In genomic region chr11:78417175-78417887, GRCh38 we compare ENCODE assay signal across 8 cellular contexts. TPM values are rescaled to one million over a fixed set of nuclear protein-coding genes. Genes with fewer than 3 reads are reported as not detected.
DNase-seq lines count a peak whose midpoint lies in the region; ATAC-seq and TF ChIP-seq lines count a peak whose summit lies in the region.

GAB2 (minus strand) TSS chr11:78417820; CDS start chr11:78417720, 100 bp downstream.

- H3K27me3 ChIP-seq in esophagus muscularis mucosa = no peaks in the 10 kb centered on the region

- peak; percentile 53 for TF ChIP-seq POLR2A in esophagus muscularis mucosa (IDR thresholded peaks at IDR 0.05; ENCODE audit: low read depth)

- H3K36me3 ChIP-seq in esophagus muscularis mucosa = no peaks in the 10 kb centered on the region

- peaks cover 22 to 23% of the 10 kb centered on the region in 2 donors for H3K4me1 Mint-ChIP-seq in natural killer cell treated with Interleukin-12 subunit alpha and Interleukin-12 subunit beta and Interleukin-15 and Interleukin-18, amount 100 ng/mL, for 72 hours (ENCODE audit: low read depth in 2 of 2)

- H3K27ac Mint-ChIP-seq in natural killer cell treated with Interleukin-12 subunit alpha and Interleukin-12 subunit beta and Interleukin-15 and Interleukin-18, amount 100 ng/mL, for 72 hours = peak within 1 kb of the TSS; percentile 69 to 71

- TF ChIP-seq CTCF in esophagus muscularis mucosa (IDR thresholded peaks at IDR 0.05) = no peak

- 0% methylated on average over 1 of the region's 93 CpGs for WGBS in esophagus muscularis mucosa

- H3K27ac ChIP-seq in esophagus muscularis mucosa (replicated peaks in 1 of 4) = peak within 1 kb of the TSS; percentile 96 to 99 (median 99)

- H3K9me3 Mint-ChIP-seq in natural killer cell treated with Interleukin-12 subunit alpha and Interleukin-12 subunit beta and Interleukin-15 and Interleukin-18, amount 100 ng/mL, for 72 hours = no peaks in the 10 kb centered on the region

- H3K4me3 ChIP-seq in esophagus muscularis mucosa = peak within 1 kb of the TSS; percentile 82 to 100 (median 94)

- peak within 1 kb of the TSS; percentile 93 for H3K4me3 Mint-ChIP-seq in natural killer cell treated with Interleukin-12 subunit alpha and Interleukin-12 subunit beta and Interleukin-15 and Interleukin-18, amount 100 ng/mL, for 72 hours

- peak; percentile 18 for ATAC-seq in HG03432 (IDR thresholded peaks at IDR 0.05; ENCODE audit: unreplicated experiment)
- no peak for ATAC-seq in natural killer cell treated with Interleukin-12 subunit alpha and Interleukin-12 subunit beta and Interleukin-15 and Interleukin-18, amount 100 ng/mL, for 72 hours

- peaks cover 27 to 34% of the 10 kb centered on the region in 2 donors for H3K27me3 Mint-ChIP-seq in natural killer cell treated with Interleukin-12 subunit alpha and Interleukin-12 subunit beta and Interleukin-15 and Interleukin-18, amount 100 ng/mL, for 72 hours

- no peaks in the 10 kb centered on the region for H3K9me3 ChIP-seq in esophagus muscularis mucosa

- DNase-seq in activated gamma-delta T cell treated with Interleukin-2 at 50 U/mL for 16 hours (peak; percentile 20), activated gamma-delta T cell (lab: John Stamatoyannopoulos, UW) (no peak), esophagus muscularis mucosa (ENCODE audit: extremely low spot score) (no peak), 8988T (no peak), CD1c-positive myeloid dendritic cell (ENCODE audit: extremely low spot score) (no peak)
- DNase-seq in activated CD4-positive, alpha-beta T cell treated with anti-CD3 and anti-CD28 coated beads for 4 hours = peak; percentile 20 to 35
- no peak for DNase-seq in natural killer cell treated with Interleukin-12 subunit alpha and Interleukin-12 subunit beta and Interleukin-15 and Interleukin-18, amount 100 ng/mL, for 72 hours (ENCODE audit: low spot score)

- TF ChIP-seq EP300 in esophagus muscularis mucosa (IDR thresholded peaks at IDR 0.05) = no peak

- intact Hi-C loops in esophagus muscularis mucosa (cut with DNase I) = loop anchor here (2.0 to 5.0 kb wide), 4 partner anchors 105 to 280 kb away; partner anchors contain the start of gene ALG8

- no peaks in the 10 kb centered on the region for H3K36me3 Mint-ChIP-seq in natural killer cell treated with Interleukin-12 subunit alpha and Interleukin-12 subunit beta and Interleukin-15 and Interleukin-18, amount 100 ng/mL, for 72 hours

- H3K4me1 ChIP-seq in esophagus muscularis mucosa = peaks cover 36 to 50% (median 40%) of the 10 kb centered on the region in 4 donors

RNA-seq across cellular contexts. Expression of gene GAB2, which starts in this region (rescaled TPM):
- 10 to 100 TPM; 18.0 to 42.4 (median 26.0) TPM for total RNA-seq in esophagus muscularis mucosa
- total RNA-seq in natural killer cell treated with Interleukin-12 subunit alpha and Interleukin-12 subunit beta and Interleukin-15 and Interleukin-18, amount 100 ng/mL, for 72 hours = 1 to 10 TPM; 1.9 to 8.7 TPM

Comparison
In these comparisons a context has a peak if more than half of its experiments do, and no peak if none do; other contexts are left out.
1. DNase-seq: peak in activated gamma-delta T cell treated with Interleukin-2 at 50 U/mL for 16 hours (single experiment) and activated CD4-positive, alpha-beta T cell treated with anti-CD3 and anti-CD28 coated beads for 4 hours (2 of 2); none in activated gamma-delta T cell (single experiment), esophagus muscularis mucosa (single experiment), natural killer cell treated with Interleukin-12 subunit alpha and Interleukin-12 subunit beta and Interleukin-15 and Interleukin-18, amount 100 ng/mL, for 72 hours (single experiment), 8988T (single experiment) and CD1c-positive myeloid dendritic cell (single experiment).